22 cellular contexts compared by ENCODE assay signal in the genomic region with DNA sequence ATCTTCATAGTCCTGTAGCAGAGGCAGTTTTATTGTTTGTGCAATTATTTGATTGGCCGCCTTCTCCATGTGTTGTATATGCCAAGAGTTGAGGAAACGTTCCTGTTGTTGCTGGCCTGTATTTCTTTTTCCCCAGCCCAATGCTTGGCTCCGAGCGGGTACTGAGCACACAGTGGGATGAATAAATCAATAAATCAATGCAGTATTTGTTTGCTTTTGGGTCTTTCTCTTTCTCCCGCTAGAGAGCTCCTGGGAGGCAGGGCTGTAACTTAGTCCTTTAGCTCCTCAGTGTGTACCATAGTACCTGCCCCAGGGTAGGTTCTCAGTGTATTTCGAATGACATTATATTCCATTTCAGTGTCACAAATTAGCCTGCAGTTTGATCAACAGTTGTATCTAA.
A peak's percentile ranks its signal among the peaks of the same experiment; 100 is the strongest.
DNase-seq lines count a peak whose midpoint lies in the region; ATAC-seq, FAIRE-seq and TF ChIP-seq lines count a peak whose summit lies in the region.
"Had no signal": no experiment of that assay in that cellular context is flagged by ENCODE, and none has a peak within 500 bp of the region (broad histone marks: within the 10 kb centered on the region; RNA-seq: fewer than 3 reads in every experiment).

No MANE protein-coding gene starts in this region.

- no peak overlapping the region for H3K4me3 ChIP-seq in HepG2 (replicated peaks in 1 of 3; ENCODE audit: insufficient read depth in 1 of 3, low read depth in 2 of 3, low read length in 3 of 3)
- H3K4me3 ChIP-seq in right lobe of liver = no peak overlapping the region
- H3K4me3 ChIP-seq: A549, GM23338 had no signal

- ATAC-seq in HepG2 = no peak
- no peak for ATAC-seq in right lobe of liver
- no peak for ATAC-seq in activated naive CD8-positive, alpha-beta T cell treated with anti-CD3 and anti-CD28 coated beads, Interleukin-2, amount 50 U/mL, for 24 hours
- ATAC-seq: A549, GM23338, HCT116 had no signal

- FAIRE-seq in HepG2 (lab: Jason Lieb, UNC) = no peak
- FAIRE-seq: A549, GM12891, GM18507 had no signal

- H3K27ac ChIP-seq in HepG2 (ENCODE audit: extremely low read length, insufficient read depth, low read length) = no peak overlapping the region
- H3K27ac ChIP-seq in right lobe of liver = no peak overlapping the region
- H3K27ac ChIP-seq: A549 had no signal

- H3K36me3 Mint-ChIP-seq in activated CD4-positive, alpha-beta memory T cell treated with anti-CD3 and anti-CD28 coated beads for 36 hours = peaks cover 17% of the 10 kb centered on the region
- H3K36me3 Mint-ChIP-seq in activated CD4-positive, alpha-beta memory T cell treated with anti-CD3 and anti-CD28 coated beads, Interleukin-2, amount 10 ng/mL, durations not matched to agents 7 days and 5 days (ENCODE audit: low read depth) = peaks cover 32% of the 10 kb centered on the region
- H3K36me3 Mint-ChIP-seq in activated naive CD4-positive, alpha-beta T cell treated with anti-CD3 and anti-CD28 coated beads, Interleukin-2, amount 50 U/mL, for 24 hours = peaks cover 7% of the 10 kb centered on the region
- peaks cover 10% of the 10 kb centered on the region for H3K36me3 Mint-ChIP-seq in activated naive CD8-positive, alpha-beta T cell treated with anti-CD3 and anti-CD28 coated beads, Interleukin-2, amount 50 U/mL, for 24 hours (ENCODE audit: low read depth)

- H3K27me3 Mint-ChIP-seq in activated CD4-positive, alpha-beta memory T cell treated with anti-CD3 and anti-CD28 coated beads for 36 hours = no peaks in the 10 kb centered on the region
- no peaks in the 10 kb centered on the region for H3K27me3 Mint-ChIP-seq in activated CD4-positive, alpha-beta memory T cell treated with anti-CD3 and anti-CD28 coated beads, Interleukin-2, amount 10 ng/mL, durations not matched to agents 7 days and 5 days
- H3K27me3 Mint-ChIP-seq in activated naive CD4-positive, alpha-beta T cell treated with anti-CD3 and anti-CD28 coated beads, Interleukin-2, amount 50 U/mL, for 24 hours = no peaks in the 10 kb centered on the region
- H3K27me3 Mint-ChIP-seq in activated naive CD8-positive, alpha-beta T cell treated with anti-CD3 and anti-CD28 coated beads, Interleukin-2, amount 50 U/mL, for 24 hours = peaks cover 1% of the 10 kb centered on the region
- H3K27me3 Mint-ChIP-seq: CD4-positive, alpha-beta memory T cell had no signal

- H2AFZ ChIP-seq in HepG2 (ENCODE audit: low read length) = no peak overlapping the region
- H2AFZ ChIP-seq: GM23338 had no signal

- TF ChIP-seq EP300 in HepG2 (IDR thresholded peaks at IDR 0.05; ENCODE audit: low read depth in 2 of 2, low read length in 2 of 2) (no peak), HepG2 (CRISPR knock-in tag; IDR thresholded peaks at IDR 0.05; ENCODE audit: borderline replicate concordance) (no peak)

- H3K36me3 ChIP-seq in HepG2 (replicated peaks in 1 of 2; ENCODE audit: control insufficient read depth in 1 of 2, insufficient read depth in 2 of 2, low read length in 2 of 2) = no peaks in the 10 kb centered on the region
- no peaks in the 10 kb centered on the region for H3K36me3 ChIP-seq in right lobe of liver

- no peak overlapping the region for H3K4me3 Mint-ChIP-seq in activated CD4-positive, alpha-beta memory T cell treated with anti-CD3 and anti-CD28 coated beads for 36 hours
- H3K4me3 Mint-ChIP-seq in activated CD4-positive, alpha-beta memory T cell treated with anti-CD3 and anti-CD28 coated beads, Interleukin-2, amount 10 ng/mL, durations not matched to agents 7 days and 5 days = no peak overlapping the region
- H3K4me3 Mint-ChIP-seq in activated naive CD4-positive, alpha-beta T cell treated with anti-CD3 and anti-CD28 coated beads, Interleukin-2, amount 50 U/mL, for 24 hours = no peak overlapping the region
- no peak overlapping the region for H3K4me3 Mint-ChIP-seq in activated naive CD8-positive, alpha-beta T cell treated with anti-CD3 and anti-CD28 coated beads, Interleukin-2, amount 50 U/mL, for 24 hours
- H3K4me3 Mint-ChIP-seq: GM23338, H9 had no signal

- no peaks in the 10 kb centered on the region for H4K20me1 ChIP-seq in HepG2 (ENCODE audit: insufficient read depth, low read length)

- no peaks in the 10 kb centered on the region for H3K79me2 ChIP-seq in HepG2 (ENCODE audit: insufficient read depth, low read length)

- H3K27ac Mint-ChIP-seq in activated CD4-positive, alpha-beta memory T cell treated with anti-CD3 and anti-CD28 coated beads for 36 hours = peak overlapping the region; percentile 65
- no peak overlapping the region for H3K27ac Mint-ChIP-seq in activated CD4-positive, alpha-beta memory T cell treated with anti-CD3 and anti-CD28 coated beads, Interleukin-2, amount 10 ng/mL, durations not matched to agents 7 days and 5 days
- H3K27ac Mint-ChIP-seq in activated naive CD4-positive, alpha-beta T cell treated with anti-CD3 and anti-CD28 coated beads, Interleukin-2, amount 50 U/mL, for 24 hours = peak overlapping the region; percentile 78
- peak overlapping the region; percentile 1 for H3K27ac Mint-ChIP-seq in activated naive CD8-positive, alpha-beta T cell treated with anti-CD3 and anti-CD28 coated beads, Interleukin-2, amount 50 U/mL, for 24 hours
- H3K27ac Mint-ChIP-seq: GM23338, H9 had no signal

- peaks cover 90% of the 10 kb centered on the region for H3K4me1 Mint-ChIP-seq in activated CD4-positive, alpha-beta memory T cell treated with anti-CD3 and anti-CD28 coated beads for 36 hours (ENCODE audit: low read depth)
- peaks cover 67% of the 10 kb centered on the region for H3K4me1 Mint-ChIP-seq in activated CD4-positive, alpha-beta memory T cell treated with anti-CD3 and anti-CD28 coated beads, Interleukin-2, amount 10 ng/mL, durations not matched to agents 7 days and 5 days
- H3K4me1 Mint-ChIP-seq in activated naive CD4-positive, alpha-beta T cell treated with anti-CD3 and anti-CD28 coated beads, Interleukin-2, amount 50 U/mL, for 24 hours = peaks cover 80% of the 10 kb centered on the region
- H3K4me1 Mint-ChIP-seq in activated naive CD8-positive, alpha-beta T cell treated with anti-CD3 and anti-CD28 coated beads, Interleukin-2, amount 50 U/mL, for 24 hours = peaks cover 73% of the 10 kb centered on the region
- H3K4me1 Mint-ChIP-seq: GM23338 had no signal

- no peaks in the 10 kb centered on the region; a peak in 1 of 5 replicates for H3K27me3 ChIP-seq in HepG2 (ENCODE audit: control insufficient read depth in 1 of 2, insufficient read depth in 2 of 2, low read length in 2 of 2)
- no peaks in the 10 kb centered on the region for H3K27me3 ChIP-seq in right lobe of liver

- no TSS peak for BruUV-seq in HepG2 (replicated peaks; lab: Mats Ljungman, UMichigan)

- in situ Hi-C loops in HepG2 (cut with HindIII; ENCODE audit: extremely low pct_ligation_motif_present, low pct_unique_long_range_greater_than_20kb) = no loop called here
- in situ Hi-C loops in ACHN (cut with HindIII; ENCODE audit: low pct_ligation_motif_present, low pct_unique_long_range_greater_than_20kb, low sequenced_read_pairs) = no loop called here

- 4% methylated on average over 6 of the region's 6 CpGs for WGBS in HepG2 (ENCODE audit: low lambda C conversion rate)
- 26% methylated on average over 6 of the region's 6 CpGs for WGBS in right lobe of liver (ENCODE audit: insufficient coverage, low coverage, low lambda C conversion rate, missing lambda C conversion rate)

- no peak for DNase-seq in activated CD4-positive, alpha-beta memory T cell treated with anti-CD3 and anti-CD28 coated beads for 36 hours
- DNase-seq in activated CD4-positive, alpha-beta memory T cell treated with anti-CD3 and anti-CD28 coated beads, Interleukin-2, amount 10 ng/mL, durations not matched to agents 7 days and 5 days = no peak
- DNase-seq in activated naive CD4-positive, alpha-beta T cell (lab: John Stamatoyannopoulos, UW) = no peak
- DNase-seq in HepG2 (ENCODE audit: low spot score) (no peak), right lobe of liver (no peak), ACHN (no peak)
- DNase-seq in activated naive CD8-positive, alpha-beta T cell treated with anti-CD3 and anti-CD28 coated beads, Interleukin-2, amount 50 U/mL, for 24 hours = no peak
- DNase-seq: 8988T; C1 segment of cervical spinal cord; Calu3; CD4-positive, alpha-beta memory T cell; COR-L47; DMS53; DMS79 treated with DMSO at 0.1 percent for 48 hours; GF-D8; H9 had no signal

- H3K9me3 ChIP-seq in HepG2 (ENCODE audit: low read length) = no peaks in the 10 kb centered on the region
- no peaks in the 10 kb centered on the region for H3K9me3 ChIP-seq in right lobe of liver
- H3K9me3 ChIP-seq: A549 had no signal

- TF ChIP-seq POLR2A in HepG2 (IDR thresholded peaks at IDR 0.05; ENCODE audit: insufficient read depth in 1 of 2, low read depth in 2 of 2, low read length in 2 of 2) = no peak
- TF ChIP-seq POLR2A in right lobe of liver (IDR thresholded peaks at IDR 0.05) = no peak

- no peak overlapping the region for H3K4me2 ChIP-seq in HepG2 (ENCODE audit: low read depth, low read length)
- H3K4me2 ChIP-seq: A549, GM23338 had no signal

- CTCF ChIA-PET in activated CD4-positive, alpha-beta memory T cell treated with anti-CD3 and anti-CD28 coated beads for 36 hours (lab: Charles Lee) = no interaction called here
- CTCF ChIA-PET in activated CD4-positive, alpha-beta memory T cell treated with anti-CD3 and anti-CD28 coated beads, Interleukin-2, amount 10 ng/mL, durations not matched to agents 7 days and 5 days (lab: Charles Lee) = interaction anchor here (1.4 kb wide), 1 partner anchor 17 kb away, joined by 3 read pairs; no protein-coding TSS in a partner anchor
- CTCF ChIA-PET in HepG2 (lab: Yijun Ruan, JAX; ENCODE audit: low intra/inter-chr PET ratio, low total read pairs) = no interaction called here

- no peak overlapping the region for H3K9ac ChIP-seq in HepG2 (ENCODE audit: insufficient read depth, low read depth, low read length)

- TF ChIP-seq CTCF in HepG2 (CRISPR knock-in tag; IDR thresholded peaks at IDR 0.05) (no peak), right lobe of liver (IDR thresholded peaks at IDR 0.05) (no peak)

- peaks cover 14% of the 10 kb centered on the region for H3K9me3 Mint-ChIP-seq in activated CD4-positive, alpha-beta memory T cell treated with anti-CD3 and anti-CD28 coated beads for 36 hours
- H3K9me3 Mint-ChIP-seq in activated CD4-positive, alpha-beta memory T cell treated with anti-CD3 and anti-CD28 coated beads, Interleukin-2, amount 10 ng/mL, durations not matched to agents 7 days and 5 days = peaks cover 20% of the 10 kb centered on the region
- H3K9me3 Mint-ChIP-seq in activated naive CD4-positive, alpha-beta T cell treated with anti-CD3 and anti-CD28 coated beads, Interleukin-2, amount 50 U/mL, for 24 hours = peaks cover 10% of the 10 kb centered on the region
- peaks cover 25% of the 10 kb centered on the region for H3K9me3 Mint-ChIP-seq in activated naive CD8-positive, alpha-beta T cell treated with anti-CD3 and anti-CD28 coated beads, Interleukin-2, amount 50 U/mL, for 24 hours
- H3K9me3 Mint-ChIP-seq: GM23338, H9 had no signal

- POLR2A ChIA-PET in activated CD4-positive, alpha-beta memory T cell treated with anti-CD3 and anti-CD28 coated beads for 36 hours (lab: Charles Lee) = no interaction called here
- POLR2A ChIA-PET in activated CD4-positive, alpha-beta memory T cell treated with anti-CD3 and anti-CD28 coated beads, Interleukin-2, amount 10 ng/mL, durations not matched to agents 7 days and 5 days (lab: Charles Lee) = no interaction called here
- POLR2A ChIA-PET in HepG2 (lab: Yijun Ruan, JAX) = no interaction called here

- intact Hi-C loops in activated CD4-positive, alpha-beta memory T cell treated with anti-CD3 and anti-CD28 coated beads for 36 hours (cut with micrococcal nuclease) = loop anchor here (10.0 kb wide), 1 partner anchor 1734 kb away; no protein-coding TSS in a partner anchor
- intact Hi-C loops in HepG2 (cut with micrococcal nuclease; ENCODE audit: unreplicated experiment) (no loop called here), right lobe of liver (cut with DNase I) (no loop called here)

- TF ChIP-seq RAD21 in HepG2 (CRISPR knock-in tag; IDR thresholded peaks at IDR 0.05) = no peak

- H3K4me1 ChIP-seq in HepG2 (ENCODE audit: insufficient read depth, low read length) (no peaks in the 10 kb centered on the region), right lobe of liver (no peaks in the 10 kb centered on the region)
- H3K4me1 ChIP-seq: A549 had no signal
